21 cellular contexts compared by ENCODE assay signal in the genomic region with DNA sequence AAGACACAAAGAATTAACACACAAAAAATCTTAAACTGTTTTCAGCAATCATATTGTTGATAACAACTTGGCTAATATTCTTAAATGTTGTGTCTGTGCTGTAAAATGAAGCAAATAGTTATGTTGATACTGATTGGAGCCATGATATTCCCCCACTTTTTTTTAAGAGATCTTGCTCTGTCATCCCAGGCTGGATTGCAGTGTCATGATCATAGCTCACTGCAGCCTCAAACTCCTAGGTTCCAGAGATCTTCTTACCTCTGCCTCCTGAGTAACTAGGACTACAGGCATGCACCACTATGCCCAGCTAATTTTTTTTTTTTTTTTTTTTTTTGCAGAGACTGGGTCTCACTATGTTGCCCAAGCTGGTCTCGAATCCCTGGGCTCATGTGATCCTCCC. TPM values are rescaled to one million over a fixed set of nuclear protein-coding genes. Genes with fewer than 3 reads are reported as not detected.
DNase-seq lines count a peak whose midpoint lies in the region; ATAC-seq, FAIRE-seq and TF ChIP-seq lines count a peak whose summit lies in the region.
"Had no signal": no experiment of that assay in that cellular context is flagged by ENCODE, and none has a peak within 500 bp of the region (broad histone marks: within the 10 kb centered on the region; RNA-seq: fewer than 3 reads in every experiment).

No MANE protein-coding gene starts in this region.

- H3F3A ChIP-seq in GM23338 (replicated peaks; ENCODE audit: low read depth) = no peaks in the 10 kb centered on the region

- H3K27ac Mint-ChIP-seq in GM23338 = peak overlapping the region; percentile 44; the same call in 1 of the 2 replicates
- H3K27ac Mint-ChIP-seq in activated CD4-positive, alpha-beta T cell treated with anti-CD3 and anti-CD28 coated beads, Interleukin-2, amount 10 ng/mL, durations not matched to agents 7 days and 5 days = no peak overlapping the region
- H3K27ac Mint-ChIP-seq: B cell; CD4-positive, alpha-beta T cell; CD8-positive, alpha-beta T cell had no signal

- H3K4me3 Mint-ChIP-seq in GM23338 = no peak overlapping the region
- no peak overlapping the region for H3K4me3 Mint-ChIP-seq in activated CD4-positive, alpha-beta T cell treated with anti-CD3 and anti-CD28 coated beads, Interleukin-2, amount 10 ng/mL, durations not matched to agents 7 days and 5 days
- H3K4me3 Mint-ChIP-seq: B cell; CD4-positive, alpha-beta T cell; CD8-positive, alpha-beta T cell had no signal

- FAIRE-seq in K562 (lab: Jason Lieb, UNC) = no peak
- FAIRE-seq: A549, D721Med, G401.6, GM12891, GM19239 had no signal

- H3K79me2 ChIP-seq in GM23338 (replicated peaks; ENCODE audit: insufficient read depth) (no peaks in the 10 kb centered on the region), K562 (ENCODE audit: control insufficient read depth, insufficient read depth, low read length) (no peaks in the 10 kb centered on the region)

- no peak for TF ChIP-seq POLR2A in K562 (conservative IDR thresholded peaks at IDR 0.05)

- TF ChIP-seq RAD21 in K562 (CRISPR knock-in tag; conservative IDR thresholded peaks at IDR 0.05 in 1 of 2, IDR thresholded peaks at IDR 0.05 in 1 of 2) = no peak

- H3K4me2 ChIP-seq in GM23338 = no peak overlapping the region
- H3K4me2 ChIP-seq in K562 (ENCODE audit: insufficient read depth, low read length) = no peak overlapping the region
- H3K4me2 ChIP-seq: A549; BLaER1 treated with 17β-estradiol and CSF1 and Interleukin-3, amounts not matched to agents 10 nM and 100 nM had no signal

- WGBS in K562 (ENCODE audit: insufficient coverage, low coverage, missing lambda C conversion rate) = 67% methylated on average over 1 of the region's 1 CpG
- 95 to 100% (median 100%) methylated on average over 1 of the region's 1 CpG for WGBS in psoas muscle, 3 donors

- H3K9me2 ChIP-seq in GM23338 (ENCODE audit: insufficient read depth) = no peaks in the 10 kb centered on the region

- POLR2A ChIA-PET in K562 (lab: Yijun Ruan, JAX) = interaction anchor here (0.8 kb wide), 1 partner anchor 28 kb away, joined by 3 read pairs; no protein-coding TSS in a partner anchor
- POLR2A ChIA-PET in activated CD4-positive, alpha-beta T cell treated with anti-CD3 and anti-CD28 coated beads, Interleukin-2, amount 10 ng/mL, durations not matched to agents 7 days and 5 days (lab: Charles Lee) = no interaction called here

- H3K27ac ChIP-seq in GM23338 (ENCODE audit: low read depth) = no peak overlapping the region
- H3K27ac ChIP-seq in K562 (ENCODE audit: extremely low read depth, low read depth, low read length) = no peak overlapping the region
- H3K27ac ChIP-seq in psoas muscle = no peak overlapping the region
- H3K27ac ChIP-seq: 22Rv1; A549; BLaER1 treated with 17β-estradiol and CSF1 and Interleukin-3, amounts not matched to agents 10 nM and 100 nM; C4-2B had no signal

- DNase-seq in GM23338 (ENCODE audit: low spot score) (no peak), K562 (ENCODE audit: extremely low read depth in 1 of 4, low spot score in 3 of 4) (no peak), psoas muscle (no peak)
- DNase-seq in activated CD4-positive, alpha-beta T cell treated with anti-CD3 and anti-CD28 coated beads, Interleukin-2, amount 10 ng/mL, durations not matched to agents 7 days and 5 days = no peak
- DNase-seq: AML-193; Calu3; CD4-positive, alpha-beta T cell; CD8-positive, alpha-beta T cell; DMS79 treated with DMSO at 0.1 percent for 48 hours; GF-D8 had no signal

- no peaks in the 10 kb centered on the region for H3K9me3 ChIP-seq in K562 (replicated peaks; ENCODE audit: control insufficient read depth, insufficient read depth, low read depth, low read length)
- no peaks in the 10 kb centered on the region for H3K9me3 ChIP-seq in psoas muscle
- H3K9me3 ChIP-seq: A549; BLaER1 treated with 17β-estradiol and CSF1 and Interleukin-3, amounts not matched to agents 10 nM and 100 nM; Caco-2 had no signal

- H2AFZ ChIP-seq in GM23338 (no peak overlapping the region), K562 (ENCODE audit: low read depth, low read length) (no peak overlapping the region)

- H3K36me3 Mint-ChIP-seq in GM23338 (ENCODE audit: low read depth) = no peaks in the 10 kb centered on the region
- peaks cover 16% of the 10 kb centered on the region for H3K36me3 Mint-ChIP-seq in activated CD4-positive, alpha-beta T cell treated with anti-CD3 and anti-CD28 coated beads, Interleukin-2, amount 10 ng/mL, durations not matched to agents 7 days and 5 days (ENCODE audit: low read depth)

- no peaks in the 10 kb centered on the region for H3K9me3 Mint-ChIP-seq in GM23338
- no peaks in the 10 kb centered on the region for H3K9me3 Mint-ChIP-seq in activated CD4-positive, alpha-beta T cell treated with anti-CD3 and anti-CD28 coated beads, Interleukin-2, amount 10 ng/mL, durations not matched to agents 7 days and 5 days
- H3K9me3 Mint-ChIP-seq: CD4-positive, alpha-beta T cell; CD8-positive, alpha-beta T cell had no signal

- no peaks in the 10 kb centered on the region for H3K27me3 ChIP-seq in GM23338 (ENCODE audit: insufficient read depth)
- H3K27me3 ChIP-seq in K562 (ENCODE audit: control insufficient read depth in 2 of 2, insufficient read depth in 2 of 2, low read length in 2 of 2) = no peaks in the 10 kb centered on the region
- no peaks in the 10 kb centered on the region for H3K27me3 ChIP-seq in psoas muscle (ENCODE audit: insufficient read depth in 3 of 3, low read length in 2 of 3)
- H3K27me3 ChIP-seq: BLaER1 treated with 17β-estradiol and CSF1 and Interleukin-3, amounts not matched to agents 10 nM and 100 nM had no signal

- in situ Hi-C loops in K562 (cut with MboI) = no loop called here

- TF ChIP-seq EP300 in K562 (IDR thresholded peaks at IDR 0.05; ENCODE audit: low read length) = no peak

- no peaks in the 10 kb centered on the region for H3K9me1 ChIP-seq in K562 (ENCODE audit: control insufficient read depth, insufficient read depth, low read length)

- ATAC-seq in GM23338 = no peak
- ATAC-seq in K562 = peak; percentile 76
- ATAC-seq in psoas muscle = peak in 3 of 4 donors; percentile 22 to 53 (median 38)
- ATAC-seq in HG03378 (IDR thresholded peaks at IDR 0.05; ENCODE audit: unreplicated experiment) = no peak
- ATAC-seq: A549; CD8-positive, alpha-beta T cell had no signal

- H4K20me1 ChIP-seq in GM23338 (replicated peaks; ENCODE audit: insufficient read depth) (no peaks in the 10 kb centered on the region), K562 (replicated peaks; ENCODE audit: control insufficient read depth, insufficient read depth, low read length) (no peaks in the 10 kb centered on the region)
- H4K20me1 ChIP-seq: BLaER1 treated with 17β-estradiol and CSF1 and Interleukin-3, amounts not matched to agents 10 nM and 100 nM had no signal

- no peak overlapping the region for H3K4me3 ChIP-seq in GM23338
- H3K4me3 ChIP-seq in K562 = no peak overlapping the region
- no peak overlapping the region for H3K4me3 ChIP-seq in psoas muscle
- H3K4me3 ChIP-seq: A549; BLaER1 treated with 17β-estradiol and CSF1 and Interleukin-3, amounts not matched to agents 10 nM and 100 nM had no signal

- no TSS peak for BruUV-seq in K562 (replicated peaks; lab: Mats Ljungman, UMichigan)

- CTCF ChIA-PET in K562 (lab: Yijun Ruan, JAX; ENCODE audit: low intra/inter-chr PET ratio) = no interaction called here
- CTCF ChIA-PET in activated CD4-positive, alpha-beta T cell treated with anti-CD3 and anti-CD28 coated beads, Interleukin-2, amount 10 ng/mL, durations not matched to agents 7 days and 5 days (lab: Charles Lee) = interaction anchor here (0.6 kb wide), 1 partner anchor 27 kb away, joined by 3 read pairs; no protein-coding TSS in a partner anchor

- TF ChIP-seq CTCF in GM23338 (conservative IDR thresholded peaks at IDR 0.05; ENCODE audit: low read depth in 2 of 2) = no peak
- TF ChIP-seq CTCF in K562 (IDR thresholded peaks at IDR 0.05 in 2 of 3, conservative IDR thresholded peaks at IDR 0.05 in 1 of 3; ENCODE audit: insufficient read depth in 2 of 3, low read depth in 1 of 3, low read length in 3 of 3) = no peak
- TF ChIP-seq CTCF in psoas muscle (IDR thresholded peaks at IDR 0.05) = no peak

- intact Hi-C loops in K562 (cut with micrococcal nuclease) (no loop called here), psoas muscle (cut with DNase I) (no loop called here)

- H3K9ac ChIP-seq in K562 (ENCODE audit: insufficient read depth in 1 of 2, low read depth in 2 of 2, low read length in 2 of 2) = no peak overlapping the region
- H3K9ac ChIP-seq: BLaER1 treated with 17β-estradiol and CSF1 and Interleukin-3, amounts not matched to agents 10 nM and 100 nM had no signal

- H3K4me1 Mint-ChIP-seq in GM23338 = no peaks in the 10 kb centered on the region
- H3K4me1 Mint-ChIP-seq in activated CD4-positive, alpha-beta T cell treated with anti-CD3 and anti-CD28 coated beads, Interleukin-2, amount 10 ng/mL, durations not matched to agents 7 days and 5 days = no peaks in the 10 kb centered on the region

- H3K27me3 Mint-ChIP-seq in GM23338 (ENCODE audit: insufficient read depth, low read depth, poor library complexity) = no peaks in the 10 kb centered on the region
- H3K27me3 Mint-ChIP-seq in activated CD4-positive, alpha-beta T cell treated with anti-CD3 and anti-CD28 coated beads, Interleukin-2, amount 10 ng/mL, durations not matched to agents 7 days and 5 days = no peaks in the 10 kb centered on the region
- H3K27me3 Mint-ChIP-seq: B cell; CD4-positive, alpha-beta T cell had no signal

- H3K4me1 ChIP-seq in GM23338 (ENCODE audit: insufficient read depth) (no peaks in the 10 kb centered on the region), K562 (replicated peaks in 1 of 2; ENCODE audit: control insufficient read depth in 2 of 2, insufficient read depth in 2 of 2, low read length in 2 of 2) (0 out of 5 replicates have a peak, but pooled peaks cover 0 to 2% of the 10 kb centered on the region in 2 experiments), psoas muscle (no peaks in the 10 kb centered on the region)
- H3K4me1 ChIP-seq: A549; BLaER1 treated with 17β-estradiol and CSF1 and Interleukin-3, amounts not matched to agents 10 nM and 100 nM; Caco-2 had no signal

- H3K36me3 ChIP-seq in GM23338 (ENCODE audit: insufficient read depth) (no peaks in the 10 kb centered on the region), K562 (ENCODE audit: control insufficient read depth, insufficient read depth, low read length) (no peaks in the 10 kb centered on the region), psoas muscle (ENCODE audit: insufficient read depth in 1 of 2, low read depth in 1 of 2) (peaks cover 3 to 58% of the 10 kb centered on the region in 2 donors)

RNA-seq across cellular contexts. Expression of gene BBS2, which starts 26.0 kb away (rescaled TPM):
- total RNA-seq in GM23338 (2014; rRNA removed; shearing (Covaris generic)) = 19.7 and 25.2 TPM in 2 replicates
- polyA plus RNA-seq in GM23338 (2016; fragmentation: Nextera tagmentation; extraction: Ambion mirVana) (11.4 and 13.7 TPM in 2 replicates), K562 (2011; rRNA removed) (22.7 and 29.1 TPM in 2 replicates), K562 (2014; fragmentation: Illumina TruSeq; extraction: Trizol) (7.4 and 10.2 TPM in 2 replicates), K562 (2014; fragmentation: Nextera tagmentation; extraction: Ambion mirVana) (1 to 10 TPM; 4.2 to 4.4 TPM), K562 (2014; rRNA removed) (13.3 and 15.4 TPM in 2 replicates), psoas muscle (10 to 100 TPM; 19.1 to 31.0 (median 30.3) TPM)
- total RNA-seq in K562 (2011; cell fraction: chromatin; rRNA removed; ENCODE audit: low replicate concordance) = 12.0 and 37.2 TPM in 2 replicates
- total RNA-seq in K562 (2011; cell fraction: nucleolus; rRNA removed) = 6.0 and 12.2 TPM in 2 replicates
- 9.2 and 12.9 TPM in 2 replicates for total RNA-seq in K562 (2011; cell fraction: nucleoplasm; rRNA removed)
- total RNA-seq in K562 (2014; rRNA removed) (7.6 and 7.9 TPM in 2 replicates), K562 (2014; rRNA removed; fragmentation: Illumina TruSeq; extraction: Trizol) (10.6 and 12.2 TPM in 2 replicates), K562 (2015; rRNA removed; fragmentation: Illumina TruSeq; extraction: Trizol) (10.9 and 12.3 TPM in 2 replicates), K562 (2021) (6.8 and 7.2 TPM in 2 replicates), psoas muscle (10 to 100 TPM; 29.1 to 70.6 (median 39.9) TPM)
- 7.8 and 14.4 TPM in 2 replicates for polyA plus RNA-seq in K562 (2011; cell fraction: cytosol; rRNA removed)
- 36.2 and 69.5 TPM in 2 replicates for polyA plus RNA-seq in K562 (2011; cell fraction: nucleus; rRNA removed)
- polyA plus RNA-seq in K562 (2012) = 8.7 and 16.2 TPM in 2 replicates
- polyA minus RNA-seq in K562 (2011; rRNA and poly(A)+ RNA removed) = 13.0 and 17.0 TPM in 2 replicates
- polyA minus RNA-seq in K562 (2011; cell fraction: cytosol; rRNA and poly(A)+ RNA removed) = 6.9 and 8.6 TPM in 2 replicates
- polyA minus RNA-seq in K562 (2011; cell fraction: nucleus; rRNA and poly(A)+ RNA removed) = 7.1 and 24.4 TPM in 2 replicates
- 10 to 100 TPM; 16.7 to 21.5 TPM for total RNA-seq in activated CD4-positive, alpha-beta T cell treated with anti-CD3 and anti-CD28 coated beads, Interleukin-2, amount 10 ng/mL, durations not matched to agents 7 days and 5 days

RNA-seq across cellular contexts. Expression of gene OGFOD1, which starts 42.5 kb away (rescaled TPM):
- 60.0 and 76.3 TPM in 2 replicates for total RNA-seq in GM23338 (2014; rRNA removed; shearing (Covaris generic))
- 63.9 and 74.5 TPM in 2 replicates for polyA plus RNA-seq in GM23338 (2016; fragmentation: Nextera tagmentation; extraction: Ambion mirVana)
- 58.2 and 95.4 TPM in 2 replicates for total RNA-seq in K562 (2011; cell fraction: chromatin; rRNA removed; ENCODE audit: low replicate concordance)
- total RNA-seq in K562 (2011; cell fraction: nucleolus; rRNA removed) = 32.0 and 35.3 TPM in 2 replicates
- 73.5 and 93.4 TPM in 2 replicates for total RNA-seq in K562 (2011; cell fraction: nucleoplasm; rRNA removed)
- total RNA-seq in K562 (2014; rRNA removed) = 107 and 123 TPM in 2 replicates
- 81.7 and 85.8 TPM in 2 replicates for total RNA-seq in K562 (2014; rRNA removed; fragmentation: Illumina TruSeq; extraction: Trizol)
- total RNA-seq in K562 (2015; rRNA removed; fragmentation: Illumina TruSeq; extraction: Trizol) = 56.4 and 62.3 TPM in 2 replicates
- total RNA-seq in K562 (2021) = 69.5 and 71.1 TPM in 2 replicates
- polyA plus RNA-seq in K562 (2011; rRNA removed) = 66.3 and 73.1 TPM in 2 replicates
- polyA plus RNA-seq in K562 (2011; cell fraction: cytosol; rRNA removed) = 20.5 and 41.8 TPM in 2 replicates
- polyA plus RNA-seq in K562 (2011; cell fraction: nucleus; rRNA removed) = 28.3 and 43.0 TPM in 2 replicates
- 73.2 and 85.8 TPM in 2 replicates for polyA plus RNA-seq in K562 (2012)
- polyA plus RNA-seq in K562 (2014; fragmentation: Illumina TruSeq; extraction: Trizol) = 88.9 and 90.0 TPM in 2 replicates
- 100 to 1,000 TPM in 1 of 2 experiments, 10 to 100 TPM in 1; 60.4 to 134 TPM for polyA plus RNA-seq in K562 (2014; fragmentation: Nextera tagmentation; extraction: Ambion mirVana)
- 88.4 and 101 TPM in 2 replicates for polyA plus RNA-seq in K562 (2014; rRNA removed)
- polyA minus RNA-seq in K562 (2011; rRNA and poly(A)+ RNA removed) = 83.7 and 89.0 TPM in 2 replicates
- 36.7 and 51.5 TPM in 2 replicates for polyA minus RNA-seq in K562 (2011; cell fraction: cytosol; rRNA and poly(A)+ RNA removed)
- 30.0 and 42.9 TPM in 2 replicates for polyA minus RNA-seq in K562 (2011; cell fraction: nucleus; rRNA and poly(A)+ RNA removed)
- 10 to 100 TPM; 56.3 to 97.6 (median 73.4) TPM for total RNA-seq in psoas muscle
- 100 to 1,000 TPM in 1 of 3 donors, 10 to 100 TPM in 2; 40.9 to 100 (median 42.6) TPM for polyA plus RNA-seq in psoas muscle
- 10 to 100 TPM; 43.8 to 44.2 TPM for total RNA-seq in activated CD4-positive, alpha-beta T cell treated with anti-CD3 and anti-CD28 coated beads, Interleukin-2, amount 10 ng/mL, durations not matched to agents 7 days and 5 days

RNA-seq across cellular contexts. Expression of gene NUDT21, which starts 42.7 kb away (rescaled TPM):
- total RNA-seq in GM23338 (2014; rRNA removed; shearing (Covaris generic)) = 132 and 151 TPM in 2 replicates
- 81.5 and 83.4 TPM in 2 replicates for polyA plus RNA-seq in GM23338 (2016; fragmentation: Nextera tagmentation; extraction: Ambion mirVana)
- total RNA-seq in K562 (2011; cell fraction: chromatin; rRNA removed; ENCODE audit: low replicate concordance) = 51.6 and 102 TPM in 2 replicates
- total RNA-seq in K562 (2011; cell fraction: nucleolus; rRNA removed) = 53.4 and 64.7 TPM in 2 replicates
- 48.0 and 83.7 TPM in 2 replicates for total RNA-seq in K562 (2011; cell fraction: nucleoplasm; rRNA removed)
- 72.5 and 172 TPM in 2 replicates for total RNA-seq in K562 (2014; rRNA removed)
- 123 and 159 TPM in 2 replicates for total RNA-seq in K562 (2014; rRNA removed; fragmentation: Illumina TruSeq; extraction: Trizol)
- total RNA-seq in K562 (2015; rRNA removed; fragmentation: Illumina TruSeq; extraction: Trizol) = 102 and 112 TPM in 2 replicates
- 200 and 218 TPM in 2 replicates for total RNA-seq in K562 (2021)
- polyA plus RNA-seq in K562 (2011; rRNA removed) = 142 and 160 TPM in 2 replicates
- 73.9 and 107 TPM in 2 replicates for polyA plus RNA-seq in K562 (2011; cell fraction: cytosol; rRNA removed)
- polyA plus RNA-seq in K562 (2011; cell fraction: nucleus; rRNA removed) = 128 and 152 TPM in 2 replicates
- 139 and 178 TPM in 2 replicates for polyA plus RNA-seq in K562 (2012)
- polyA plus RNA-seq in K562 (2014; fragmentation: Illumina TruSeq; extraction: Trizol) = 121 and 146 TPM in 2 replicates
- polyA plus RNA-seq in K562 (2014; fragmentation: Nextera tagmentation; extraction: Ambion mirVana) = 100 to 1,000 TPM; 109 to 135 TPM
- polyA plus RNA-seq in K562 (2014; rRNA removed) = 62.4 and 69.4 TPM in 2 replicates
- 166 and 195 TPM in 2 replicates for polyA minus RNA-seq in K562 (2011; rRNA and poly(A)+ RNA removed)
- polyA minus RNA-seq in K562 (2011; cell fraction: cytosol; rRNA and poly(A)+ RNA removed) = 80.8 and 83.8 TPM in 2 replicates
- polyA minus RNA-seq in K562 (2011; cell fraction: nucleus; rRNA and poly(A)+ RNA removed) = 64.9 and 78.0 TPM in 2 replicates
- 10 to 100 TPM; 41.1 to 52.4 (median 48.5) TPM for total RNA-seq in psoas muscle
- 10 to 100 TPM; 16.9 to 39.0 (median 28.6) TPM for polyA plus RNA-seq in psoas muscle
- total RNA-seq in activated CD4-positive, alpha-beta T cell treated with anti-CD3 and anti-CD28 coated beads, Interleukin-2, amount 10 ng/mL, durations not matched to agents 7 days and 5 days = 100 to 1,000 TPM; 213 to 241 TPM

Comparison
In these comparisons a context has a peak if more than half of its experiments do, and no peak if none do; other contexts are left out.
1. ATAC-seq: peak in K562 (single experiment) and psoas muscle (3 of 4); none in GM23338 (single experiment) and HG03378 (single experiment).